ENCODE assay signal across 1 cellular context in the genomic region with DNA sequence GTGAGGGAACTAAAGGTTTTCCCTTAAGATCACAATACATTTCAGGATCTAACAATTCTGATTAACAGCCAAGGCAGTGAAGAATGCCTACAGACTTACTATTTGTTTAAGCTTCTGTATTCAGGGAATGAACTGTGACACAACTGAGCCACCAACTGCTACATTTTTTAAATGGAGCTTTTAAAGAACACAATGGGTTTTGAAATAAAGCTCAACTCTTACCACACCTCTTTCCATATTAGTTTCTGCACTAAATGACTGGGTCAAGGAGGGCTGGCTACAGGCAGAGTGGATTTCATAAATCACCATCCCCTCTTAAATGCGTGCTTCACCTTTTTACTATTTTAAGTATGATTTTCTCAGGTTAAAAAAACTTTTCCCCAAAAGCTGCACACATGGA.
TF ChIP-seq lines count a peak whose summit lies in the region.

No MANE protein-coding gene starts in this region.

TF ChIP-seq in GM23338, 12 proteins besides CTCF, POLR2A, EP300 and RAD21 (continued from another document):
- TF ChIP-seq ZNF462 (CRISPR knock-in tag; IDR thresholded peaks at IDR 0.05): no peak
- TF ChIP-seq EZH2phosphoT487 (IDR thresholded peaks at IDR 0.05; ENCODE audit: unreplicated experiment): no peak
- TF ChIP-seq ZNF114 (CRISPR knock-in tag; IDR thresholded peaks at IDR 0.05): no peak
